In the genomic region with DNA sequence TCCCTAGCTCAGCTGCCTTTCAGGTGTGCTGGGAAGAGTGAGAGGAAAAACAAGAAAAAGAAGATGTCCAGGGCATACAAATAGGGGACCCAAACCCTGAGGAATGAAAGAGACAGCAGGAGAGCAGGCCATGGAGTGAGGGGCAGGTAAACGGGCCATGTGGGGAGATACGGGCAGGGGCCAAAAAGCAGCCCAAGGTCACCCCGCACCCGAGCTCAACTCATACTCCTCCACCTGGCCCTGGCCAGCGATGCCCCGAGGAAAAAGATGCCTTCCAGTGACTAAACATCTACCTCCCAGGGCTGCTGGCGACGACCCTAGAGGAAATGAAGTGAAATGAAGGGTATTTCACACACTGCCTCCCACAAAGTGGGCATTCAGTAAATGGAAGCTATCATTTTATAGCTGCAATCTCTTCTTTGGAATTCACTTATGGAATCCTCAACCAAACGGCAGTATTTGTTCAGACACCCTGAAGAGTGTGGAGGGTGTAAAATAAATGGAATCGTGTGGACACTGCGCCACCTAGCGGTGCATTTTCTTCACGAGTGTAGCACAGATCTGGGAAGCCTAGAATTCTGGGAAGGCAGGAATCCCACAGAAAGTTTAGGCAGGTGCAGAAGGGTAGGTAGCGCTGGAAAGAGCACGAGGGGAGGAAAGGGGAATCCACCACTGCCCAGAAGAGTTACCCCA, we compare ENCODE assay signal across 8 cellular contexts. TPM values are rescaled to one million over a fixed set of nuclear protein-coding genes. Genes with fewer than 3 reads are reported as not detected.
A peak's percentile ranks its signal among the peaks of the same experiment; 100 is the strongest.
DNase-seq lines count a peak whose midpoint lies in the region; ATAC-seq lines count a peak whose summit lies in the region.

No MANE protein-coding gene starts in this region.

- no peak overlapping the region for H3K4me3 Mint-ChIP-seq in T-helper 17 cell

- in situ Hi-C loops in T47D (cut with HindIII; ENCODE audit: low pct_unique_long_range_greater_than_20kb, low sequenced_read_pairs) = no loop called here

- no peak overlapping the region for H3K27ac Mint-ChIP-seq in T-helper 17 cell

- ATAC-seq in T-helper 17 cell (peak; percentile 54), HG02885 (IDR thresholded peaks at IDR 0.05; ENCODE audit: poor library complexity, unreplicated experiment) (no peak)

- H3K36me3 Mint-ChIP-seq in T-helper 17 cell (ENCODE audit: low read depth) = peaks cover 4% of the 10 kb centered on the region

- H3K9me3 ChIP-seq in T-helper 17 cell (ENCODE audit: control insufficient read depth, low read length, poor library complexity, severe bottlenecking) = no peaks in the 10 kb centered on the region

- DNase-seq in NCI-H1417 (lab: John Stamatoyannopoulos, UW) (peak; percentile 17 to 62 (median 58)), NCI-H1417 treated with DMSO at 0.1 percent for 48 hours (lab: John Stamatoyannopoulos, UW) (no peak), LHCN-M2 (ENCODE audit: low read depth) (peak; percentile 68), T-helper 17 cell (peak in 2 of 3 donors; percentile 26 to 27), T47D (ENCODE audit: low read depth in 1 of 2, low spot score in 1 of 2) (peak; percentile 39 to 77), inferior parietal cortex (ENCODE audit: extremely low spot score) (peak; percentile 93)
- DNase-seq in stimulated activated CD4-positive, alpha-beta T cell treated with anti-CD3 and anti-CD28 coated beads, Interleukin-12 subunit alpha, Interleukin-12 subunit beta, amount 100 ng/mL, for 48 hours (ENCODE audit: low read depth in 2 of 3, low spot score in 1 of 3) = peak in 2 of 3 donors; percentile 27 to 35

- H3K27me3 Mint-ChIP-seq in T-helper 17 cell = no peaks in the 10 kb centered on the region

- H3K4me1 Mint-ChIP-seq in T-helper 17 cell = peaks cover 4% of the 10 kb centered on the region

RNA-seq across cellular contexts. Expression of a gene that starts 14.9 kb away (rescaled TPM):
- total RNA-seq in LHCN-M2 (2014; rRNA removed) (82.1 and 82.8 TPM in 2 replicates), T-helper 17 cell (10 to 100 TPM; 48.8 to 62.9 TPM)
- polyA plus RNA-seq in LHCN-M2 (2012) = 47.3 TPM
